9 cellular contexts compared by ENCODE assay signal in genomic region chr1:111904478-111905218, GRCh38.
DNase-seq lines count a peak whose midpoint lies in the region; ATAC-seq lines count a peak whose summit lies in the region.
"Had no signal": no experiment of that assay in that cellular context is flagged by ENCODE, and none has a peak within 500 bp of the region (broad histone marks: within the 10 kb centered on the region; RNA-seq: fewer than 3 reads in every experiment).

No MANE protein-coding gene starts in this region.

- DNase-seq in AG08395 (ENCODE audit: low spot score) (peak; percentile 17), HT1080 (ENCODE audit: low read depth) (peak; percentile 51), iPS-NIHi11 (ENCODE audit: low spot score) (peak; percentile 33), amniotic stem cell (lab: John Stamatoyannopoulos, UW) (no peak)
- no peak for DNase-seq in activated CD8-positive, alpha-beta T cell treated with anti-CD3 and anti-CD28 coated beads, Interleukin-2, amount 10 ng/mL, durations not matched to agents 7 days and 5 days
- DNase-seq in activated effector memory CD4-positive, alpha-beta T cell treated with Interleukin-2 at 50 U/mL for 16 hours = no peak
- DNase-seq: islet precursor cell had no signal

- CTCF ChIA-PET in activated CD8-positive, alpha-beta T cell treated with anti-CD3 and anti-CD28 coated beads, Interleukin-2, amount 10 ng/mL, durations not matched to agents 7 days and 5 days (lab: Charles Lee) = no interaction called here

- POLR2A ChIA-PET in activated CD8-positive, alpha-beta T cell treated with anti-CD3 and anti-CD28 coated beads, Interleukin-2, amount 10 ng/mL, durations not matched to agents 7 days and 5 days (lab: Charles Lee) = interaction anchor here (1.2 kb wide), 1 partner anchor 78 kb away, joined by 3 read pairs; no protein-coding TSS in a partner anchor

- H3K9me3 Mint-ChIP-seq in activated CD8-positive, alpha-beta T cell treated with anti-CD3 and anti-CD28 coated beads, Interleukin-2, amount 10 ng/mL, durations not matched to agents 7 days and 5 days (ENCODE audit: insufficient read depth) = no peaks in the 10 kb centered on the region

- peaks cover 3% of the 10 kb centered on the region for H3K4me1 Mint-ChIP-seq in activated CD8-positive, alpha-beta T cell treated with anti-CD3 and anti-CD28 coated beads, Interleukin-2, amount 10 ng/mL, durations not matched to agents 7 days and 5 days (ENCODE audit: low read depth)

- no peak overlapping the region for H3K4me3 Mint-ChIP-seq in activated CD8-positive, alpha-beta T cell treated with anti-CD3 and anti-CD28 coated beads, Interleukin-2, amount 10 ng/mL, durations not matched to agents 7 days and 5 days

- no peaks in the 10 kb centered on the region for H3K36me3 Mint-ChIP-seq in activated CD8-positive, alpha-beta T cell treated with anti-CD3 and anti-CD28 coated beads, Interleukin-2, amount 10 ng/mL, durations not matched to agents 7 days and 5 days (ENCODE audit: low read depth)

- H3K27ac Mint-ChIP-seq in activated CD8-positive, alpha-beta T cell treated with anti-CD3 and anti-CD28 coated beads, Interleukin-2, amount 10 ng/mL, durations not matched to agents 7 days and 5 days = no peak overlapping the region

- peak; percentile 47 for ATAC-seq in activated CD8-positive, alpha-beta T cell treated with anti-CD3 and anti-CD28 coated beads, Interleukin-2, amount 10 ng/mL, durations not matched to agents 7 days and 5 days
- ATAC-seq in GM21390 (IDR thresholded peaks at IDR 0.05; ENCODE audit: unreplicated experiment) (no peak), GM21717 (IDR thresholded peaks at IDR 0.05; ENCODE audit: unreplicated experiment) (no peak)

- H3K27me3 Mint-ChIP-seq in activated CD8-positive, alpha-beta T cell treated with anti-CD3 and anti-CD28 coated beads, Interleukin-2, amount 10 ng/mL, durations not matched to agents 7 days and 5 days (ENCODE audit: low read depth) = peaks cover 11% of the 10 kb centered on the region

Comparison
In these comparisons a context has a peak if more than half of its experiments do, and no peak if none do; other contexts are left out.
1. DNase-seq: peak in AG08395 (single experiment), HT1080 (single experiment) and iPS-NIHi11 (single experiment); none in activated CD8-positive, alpha-beta T cell treated with anti-CD3 and anti-CD28 coated beads, Interleukin-2, amount 10 ng/mL, durations not matched to agents 7 days and 5 days (single experiment), amniotic stem cell (single experiment) and activated effector memory CD4-positive, alpha-beta T cell treated with Interleukin-2 at 50 U/mL for 16 hours (single experiment).